Comparison of ENCODE assay signal across 8 cellular contexts in the genomic region with DNA sequence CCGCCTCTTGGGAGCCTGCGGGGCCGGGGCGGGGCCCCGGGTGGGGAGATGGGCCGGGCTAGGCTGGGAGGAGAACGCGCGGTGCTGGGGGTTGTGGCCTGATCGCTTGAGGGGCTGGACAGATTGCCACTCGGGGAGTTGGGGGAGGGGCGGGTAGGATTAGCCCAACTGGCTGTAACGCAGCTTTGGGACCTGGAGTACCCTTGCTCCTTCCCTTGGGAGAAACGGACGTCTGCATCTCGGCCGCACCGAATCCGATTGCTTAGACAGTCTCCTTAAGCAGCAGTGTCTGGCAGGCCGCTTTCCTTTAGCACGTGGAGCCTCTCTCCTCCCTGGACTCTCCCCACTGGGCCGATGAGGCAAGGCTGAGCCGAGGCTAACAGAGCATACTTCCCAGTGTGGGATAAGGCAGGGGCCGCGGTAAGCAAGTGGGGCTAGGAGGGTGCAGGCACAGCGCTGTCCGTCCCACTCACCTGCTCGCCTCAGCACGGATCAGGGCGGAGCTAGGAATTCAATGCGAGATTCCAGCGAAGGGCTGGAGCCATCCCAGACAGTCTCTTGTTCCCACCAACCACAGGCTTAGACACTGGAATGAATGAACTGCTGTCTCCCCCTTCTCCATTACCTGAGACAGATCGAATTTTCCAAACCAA. TPM values are rescaled to one million over a fixed set of nuclear protein-coding genes. Genes with fewer than 3 reads are reported as not detected.
DNase-seq lines count a peak whose midpoint lies in the region; ATAC-seq and TF ChIP-seq lines count a peak whose summit lies in the region.

No MANE protein-coding gene starts in this region.

- H3K27ac Mint-ChIP-seq in central memory CD8-positive, alpha-beta T cell (ENCODE audit: low read depth): peak overlapping the region; percentile 78

- H3K27me3 ChIP-seq in GM06990 (replicated peaks; ENCODE audit: control insufficient read depth, insufficient read depth, low read length) (no peaks in the 10 kb centered on the region), liver (ENCODE audit: control insufficient read depth in 4 of 4, insufficient read depth in 4 of 4, low read length in 3 of 4) (no peaks in the 10 kb centered on the region), suprapubic skin (no peaks in the 10 kb centered on the region)

- H3K36me3 Mint-ChIP-seq in central memory CD8-positive, alpha-beta T cell (ENCODE audit: insufficient read depth): peaks cover 6% of the 10 kb centered on the region

- H3K9me3 ChIP-seq in liver (ENCODE audit: control insufficient read depth in 4 of 4, low read length in 3 of 4): no peaks in the 10 kb centered on the region
- H3K9me3 ChIP-seq in suprapubic skin: no peaks in the 10 kb centered on the region

- 6% methylated on average over 33 of the region's 33 CpGs for WGBS in liver
- 7% methylated on average over 14 of the region's 33 CpGs for WGBS in suprapubic skin

- no peaks in the 10 kb centered on the region for H3K27me3 Mint-ChIP-seq in central memory CD8-positive, alpha-beta T cell

- TF ChIP-seq RAD21 in liver (IDR thresholded peaks at IDR 0.05): no peak

- H3K4me1 Mint-ChIP-seq in central memory CD8-positive, alpha-beta T cell: peaks cover 28% of the 10 kb centered on the region

- no peak for DNase-seq in GM06990 (ENCODE audit: extremely low read depth, insufficient read length)
- DNase-seq in NCI-H526 treated with DMSO at 0.1 percent for 48 hours (lab: John Stamatoyannopoulos, UW): peak; percentile 80
- peak in 1 of 2 donors; percentile 11 for DNase-seq in central memory CD8-positive, alpha-beta T cell (ENCODE audit: low spot score in 2 of 2)
- DNase-seq in suprapubic skin (ENCODE audit: low spot score in 2 of 2): peak in 1 of 2 donors; percentile 82
- DNase-seq in EL: no peak

- ATAC-seq in HG02642 (IDR thresholded peaks at IDR 0.05; ENCODE audit: poor library complexity, unreplicated experiment) (peak; percentile 6), HG03039 (IDR thresholded peaks at IDR 0.05; ENCODE audit: unreplicated experiment) (no peak)
- ATAC-seq in central memory CD8-positive, alpha-beta T cell (replicated peaks; ENCODE audit: extremely low read depth, poor library complexity, severe bottlenecking): no peak

- H3K36me3 ChIP-seq in GM06990 (ENCODE audit: control insufficient read depth, insufficient read depth, low read length) (peaks cover 5% of the 10 kb centered on the region), liver (ENCODE audit: control insufficient read depth in 4 of 4, insufficient read depth in 3 of 4, low read depth in 1 of 4, low read length in 3 of 4) (no peaks in the 10 kb centered on the region), suprapubic skin (no peaks in the 10 kb centered on the region)

- H3K4me1 ChIP-seq in liver (ENCODE audit: control insufficient read depth in 4 of 4, insufficient read depth in 4 of 4, low read length in 3 of 4) (peaks cover 8 to 38% (median 25%) of the 10 kb centered on the region in 4 donors), suprapubic skin (peaks cover 40% of the 10 kb centered on the region)

- TF ChIP-seq CTCF in GM06990 (IDR thresholded peaks at IDR 0.05; ENCODE audit: insufficient read depth, low read length, poor library complexity, severe bottlenecking): no peak
- no peak for TF ChIP-seq CTCF in liver (IDR thresholded peaks at IDR 0.05; ENCODE audit: low read depth, low read length, missing input control)
- TF ChIP-seq CTCF in suprapubic skin (IDR thresholded peaks at IDR 0.05): no peak

- H3K27ac ChIP-seq in liver (ENCODE audit: low read depth in 1 of 2, low read length in 2 of 2) (peak overlapping the region; percentile 94 to 96), suprapubic skin (peak overlapping the region; percentile 84)

- TF ChIP-seq EP300 in suprapubic skin (IDR thresholded peaks at IDR 0.05): no peak

- peak overlapping the region; percentile 92 for H3K4me3 Mint-ChIP-seq in central memory CD8-positive, alpha-beta T cell

- H3K9ac ChIP-seq in liver (ENCODE audit: low read depth in 1 of 2, low read length in 2 of 2): peak overlapping the region; percentile 24 to 41

- TF ChIP-seq POLR2A in suprapubic skin (IDR thresholded peaks at IDR 0.05): no peak

- H3K4me3 ChIP-seq in GM06990 (replicated peaks; ENCODE audit: low read depth, low read length) (peak overlapping the region; percentile 52), liver (ENCODE audit: low read depth in 1 of 3, low read length in 3 of 3) (peak overlapping the region in 2 of 3 donors; percentile 36 to 58), suprapubic skin (peak overlapping the region; percentile 70)

- no peaks in the 10 kb centered on the region for H3K9me3 Mint-ChIP-seq in central memory CD8-positive, alpha-beta T cell

TF ChIP-seq in liver, 16 proteins besides CTCF, POLR2A, EP300 and RAD21:
- no peak for TF ChIP-seq HNF4A (conservative IDR thresholded peaks at IDR 0.05)
- TF ChIP-seq EGR1 (IDR thresholded peaks at IDR 0.05; ENCODE audit: low read depth in 2 of 2): no peak
- no peak for TF ChIP-seq YY1 (IDR thresholded peaks at IDR 0.05)
- TF ChIP-seq, protein P1, sequence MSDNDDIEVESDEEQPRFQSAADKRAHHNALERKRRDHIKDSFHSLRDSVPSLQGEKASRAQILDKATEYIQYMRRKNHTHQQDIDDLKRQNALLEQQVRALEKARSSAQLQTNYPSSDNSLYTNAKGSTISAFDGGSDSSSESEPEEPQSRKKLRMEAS (IDR thresholded peaks at IDR 0.05): no peak
- TF ChIP-seq, protein P2, sequence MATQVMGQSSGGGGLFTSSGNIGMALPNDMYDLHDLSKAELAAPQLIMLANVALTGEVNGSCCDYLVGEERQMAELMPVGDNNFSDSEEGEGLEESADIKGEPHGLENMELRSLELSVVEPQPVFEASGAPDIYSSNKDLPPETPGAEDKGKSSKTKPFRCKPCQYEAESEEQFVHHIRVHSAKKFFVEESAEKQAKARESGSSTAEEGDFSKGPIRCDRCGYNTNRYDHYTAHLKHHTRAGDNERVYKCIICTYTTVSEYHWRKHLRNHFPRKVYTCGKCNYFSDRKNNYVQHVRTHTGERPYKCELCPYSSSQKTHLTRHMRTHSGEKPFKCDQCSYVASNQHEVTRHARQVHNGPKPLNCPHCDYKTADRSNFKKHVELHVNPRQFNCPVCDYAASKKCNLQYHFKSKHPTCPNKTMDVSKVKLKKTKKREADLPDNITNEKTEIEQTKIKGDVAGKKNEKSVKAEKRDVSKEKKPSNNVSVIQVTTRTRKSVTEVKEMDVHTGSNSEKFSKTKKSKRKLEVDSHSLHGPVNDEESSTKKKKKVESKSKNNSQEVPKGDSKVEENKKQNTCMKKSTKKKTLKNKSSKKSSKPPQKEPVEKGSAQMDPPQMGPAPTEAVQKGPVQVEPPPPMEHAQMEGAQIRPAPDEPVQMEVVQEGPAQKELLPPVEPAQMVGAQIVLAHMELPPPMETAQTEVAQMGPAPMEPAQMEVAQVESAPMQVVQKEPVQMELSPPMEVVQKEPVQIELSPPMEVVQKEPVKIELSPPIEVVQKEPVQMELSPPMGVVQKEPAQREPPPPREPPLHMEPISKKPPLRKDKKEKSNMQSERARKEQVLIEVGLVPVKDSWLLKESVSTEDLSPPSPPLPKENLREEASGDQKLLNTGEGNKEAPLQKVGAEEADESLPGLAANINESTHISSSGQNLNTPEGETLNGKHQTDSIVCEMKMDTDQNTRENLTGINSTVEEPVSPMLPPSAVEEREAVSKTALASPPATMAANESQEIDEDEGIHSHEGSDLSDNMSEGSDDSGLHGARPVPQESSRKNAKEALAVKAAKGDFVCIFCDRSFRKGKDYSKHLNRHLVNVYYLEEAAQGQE (IDR thresholded peaks at IDR 0.05): peak; percentile 17
- TF ChIP-seq HNF4G (IDR thresholded peaks at IDR 0.05): no peak
- TF ChIP-seq, protein P3, sequence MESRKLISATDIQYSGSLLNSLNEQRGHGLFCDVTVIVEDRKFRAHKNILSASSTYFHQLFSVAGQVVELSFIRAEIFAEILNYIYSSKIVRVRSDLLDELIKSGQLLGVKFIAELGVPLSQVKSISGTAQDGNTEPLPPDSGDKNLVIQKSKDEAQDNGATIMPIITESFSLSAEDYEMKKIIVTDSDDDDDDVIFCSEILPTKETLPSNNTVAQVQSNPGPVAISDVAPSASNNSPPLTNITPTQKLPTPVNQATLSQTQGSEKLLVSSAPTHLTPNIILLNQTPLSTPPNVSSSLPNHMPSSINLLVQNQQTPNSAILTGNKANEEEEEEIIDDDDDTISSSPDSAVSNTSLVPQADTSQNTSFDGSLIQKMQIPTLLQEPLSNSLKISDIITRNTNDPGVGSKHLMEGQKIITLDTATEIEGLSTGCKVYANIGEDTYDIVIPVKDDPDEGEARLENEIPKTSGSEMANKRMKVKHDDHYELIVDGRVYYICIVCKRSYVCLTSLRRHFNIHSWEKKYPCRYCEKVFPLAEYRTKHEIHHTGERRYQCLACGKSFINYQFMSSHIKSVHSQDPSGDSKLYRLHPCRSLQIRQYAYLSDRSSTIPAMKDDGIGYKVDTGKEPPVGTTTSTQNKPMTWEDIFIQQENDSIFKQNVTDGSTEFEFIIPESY (IDR thresholded peaks at IDR 0.05): no peak
- no peak for TF ChIP-seq FOXA2 (IDR thresholded peaks at IDR 0.05)
- TF ChIP-seq GABPA (IDR thresholded peaks at IDR 0.05 in 1 of 2, conservative IDR thresholded peaks at IDR 0.05 in 1 of 2): no peak
- peak; percentile 6 for TF ChIP-seq NR2F2 (IDR thresholded peaks at IDR 0.05)

RNA-seq across cellular contexts. Expression of a gene that starts 0.5 kb away (rescaled TPM):
- total RNA-seq in liver (100 to 1,000 TPM in 1 of 2 donors, 10 to 100 TPM in 1; 55.4 to 133 TPM), suprapubic skin (10 to 100 TPM; 40.5 to 81.9 (median 72.9) TPM)
- 10 to 100 TPM; 12.1 to 18.8 TPM for polyA plus RNA-seq in liver

RNA-seq across cellular contexts. Expression of a gene that starts 11.1 kb away (rescaled TPM):
- 1 to 10 TPM in 1 of 2 donors, under 1 TPM in 1; 0.25 to 1.0 TPM for total RNA-seq in liver
- under 1 TPM; 0.07 to 0.21 TPM for polyA plus RNA-seq in liver
- total RNA-seq in suprapubic skin: 1 to 10 TPM in 2 of 4 donors, under 1 TPM in 1, not detected in 1; 0.42 to 1.9 (median 1.3) TPM

RNA-seq across cellular contexts. Expression of a gene that starts 47.3 kb away (rescaled TPM):
- total RNA-seq in liver (10 to 100 TPM; 25.3 to 29.6 TPM), suprapubic skin (10 to 100 TPM; 44.3 to 55.1 (median 47.3) TPM)
- polyA plus RNA-seq in liver: 10 to 100 TPM; 30.7 to 38.3 TPM

RNA-seq across cellular contexts. Expression of a gene that starts 54.1 kb away (rescaled TPM):
- total RNA-seq in liver (10 to 100 TPM; 11.9 to 12.6 TPM), suprapubic skin (10 to 100 TPM; 19.6 to 27.9 (median 21.4) TPM)
- polyA plus RNA-seq in liver: 1 to 10 TPM in 1 of 2 donors, under 1 TPM in 1; 0.68 to 2.4 TPM
